ENCODE assay signal across 8 cellular contexts in genomic region chr9:127396808-127397721, GRCh38. TPM values are rescaled to one million over a fixed set of nuclear protein-coding genes. Genes with fewer than 3 reads are reported as not detected.
A peak's percentile ranks its signal among the peaks of the same experiment; 100 is the strongest.
DNase-seq lines count a peak whose midpoint lies in the region; ATAC-seq and TF ChIP-seq lines count a peak whose summit lies in the region.

Gene SLC2A8, plus strand, starts transcription at chr9:127397169. Its CDS starts 62 bp downstream, at chr9:127397231.

- H3K36me3 ChIP-seq in lower lobe of right lung = peaks cover 14% of the 10 kb centered on the region

- H3K9me3 ChIP-seq in lower lobe of right lung = no peaks in the 10 kb centered on the region

- H3K4me1 ChIP-seq in lower lobe of right lung = peaks cover 22% of the 10 kb centered on the region

- peak within 1 kb of the TSS; percentile 79 for H3K4me3 ChIP-seq in lower lobe of right lung

- TF ChIP-seq CTCF in lower lobe of right lung (IDR thresholded peaks at IDR 0.05) = peak; percentile 23

- H3K27ac ChIP-seq in lower lobe of right lung = peak within 1 kb of the TSS; percentile 86

- H3K27me3 ChIP-seq in lower lobe of right lung (ENCODE audit: low read depth) = no peaks in the 10 kb centered on the region

- DNase-seq in C1 segment of cervical spinal cord (lab: John Stamatoyannopoulos, UW) (peak; percentile 60 to 100 (median 98)), NCI-H82 treated with DMSO at 0.1 percent for 48 hours (lab: John Stamatoyannopoulos, UW; ENCODE audit: unreplicated experiment) (peak; percentile 99), lower lobe of right lung (peak; percentile 98)
- DNase-seq in activated CD8-positive, alpha-beta memory T cell treated with anti-CD3 and anti-CD28 coated beads for 24 hours = peak; percentile 93
- DNase-seq in effector CD8-positive, alpha-beta T cell (lab: John Stamatoyannopoulos, UW) = peak; percentile 56
- DNase-seq in stimulated activated CD4-positive, alpha-beta T cell treated with anti-CD3 and anti-CD28 coated beads, TNF-alpha, amount 100 ng/mL, for 1 hour (ENCODE audit: low read depth in 3 of 3, low spot score in 1 of 3) = peak; percentile 62 to 65 (median 64)

- ATAC-seq in GM19372 (IDR thresholded peaks at IDR 0.05; ENCODE audit: low read depth, unreplicated experiment) = peak; percentile 95
- peak; percentile 95 for ATAC-seq in HG03521 (IDR thresholded peaks at IDR 0.05; ENCODE audit: unreplicated experiment)
- ATAC-seq in lower lobe of right lung = peak; percentile 97 to 98

- intact Hi-C loops in lower lobe of right lung (cut with DNase I) = no loop called here

RNA-seq across cellular contexts. Expression of gene SLC2A8, which starts in this region (rescaled TPM):
- 18.5 TPM for total RNA-seq in lower lobe of right lung

Comparison
In these comparisons a context has a peak if more than half of its experiments do, and no peak if none do; other contexts are left out.
1. Peak in every context shown above with its lines: DNase-seq, ATAC-seq, H3K4me3 ChIP-seq and H3K27ac ChIP-seq.